8 cellular contexts compared by ENCODE assay signal in genomic region chr6:142537612-142538478, GRCh38.
DNase-seq lines count a peak whose midpoint lies in the region; ATAC-seq, FAIRE-seq and TF ChIP-seq lines count a peak whose summit lies in the region.

No MANE protein-coding gene starts in this region.

- TF ChIP-seq POLR2A in GM12878 (IDR thresholded peaks at IDR 0.05; ENCODE audit: low read depth, low read length) = no peak

- H3K4me1 Mint-ChIP-seq in osteocyte (ENCODE audit: unreplicated experiment) = no peaks in the 10 kb centered on the region

- peak; percentile 50 for TF ChIP-seq CTCF in KMS-11 (conservative IDR thresholded peaks at IDR 0.05; ENCODE audit: low read depth, low read length)
- TF ChIP-seq CTCF in GM12878 (IDR thresholded peaks at IDR 0.05 in 2 of 3, conservative IDR thresholded peaks at IDR 0.05 in 1 of 3; ENCODE audit: control insufficient read depth in 2 of 3, extremely low read depth in 1 of 3, insufficient read depth in 1 of 3, low read depth in 3 of 3, low read length in 3 of 3) = peak; percentile 11 to 38 (median 30); a peak in 2 of 6 replicates
- TF ChIP-seq CTCF in osteocyte (IDR thresholded peaks at IDR 0.05) = peak; percentile 39

- H3K9ac ChIP-seq in KMS-11 (no peak overlapping the region), GM12878 (ENCODE audit: control insufficient read depth, insufficient read depth, low read length) (no peak overlapping the region)

- RAD21 ChIA-PET in GM12878 (lab: Charles Lee; ENCODE audit: unreplicated experiment) = no interaction called here

- no peak overlapping the region for H3K27ac Mint-ChIP-seq in osteocyte (ENCODE audit: unreplicated experiment)

- H3K4me2 ChIP-seq in KMS-11 (no peak overlapping the region), GM12878 (ENCODE audit: control insufficient read depth, insufficient read depth) (no peak overlapping the region)

- H3K27me3 ChIP-seq in KMS-11 (ENCODE audit: insufficient read depth, low read depth) = no peaks in the 10 kb centered on the region
- H3K27me3 ChIP-seq in GM12878 (replicated peaks in 1 of 2; ENCODE audit: control insufficient read depth in 2 of 2, insufficient read depth in 2 of 2, low read length in 1 of 2) = no peaks in the 10 kb centered on the region

- no peak for FAIRE-seq in GM12878 (lab: Jason Lieb, UNC)

- BruUV-seq in GM12878 (replicated peaks; lab: Mats Ljungman, UMichigan) = no TSS peak

- H3K79me2 ChIP-seq in KMS-11 (ENCODE audit: insufficient read depth, low read depth) = no peaks in the 10 kb centered on the region
- no peaks in the 10 kb centered on the region for H3K79me2 ChIP-seq in GM12878 (ENCODE audit: control insufficient read depth, insufficient read depth, low read length)

- H3K4me1 ChIP-seq in KMS-11 (ENCODE audit: low read depth, poor library complexity, severe bottlenecking) (no peaks in the 10 kb centered on the region), GM12878 (ENCODE audit: control insufficient read depth, insufficient read depth, low read length) (no peaks in the 10 kb centered on the region)

- H3K36me3 ChIP-seq in KMS-11 (ENCODE audit: insufficient read depth) (no peaks in the 10 kb centered on the region), GM12878 (ENCODE audit: control insufficient read depth in 2 of 2, insufficient read depth in 2 of 2, low read length in 1 of 2) (no peaks in the 10 kb centered on the region)

- peak; percentile 56 for TF ChIP-seq RAD21 in GM12878 (IDR thresholded peaks at IDR 0.05; ENCODE audit: insufficient read depth, low read depth, low read length)

- H3K9me3 ChIP-seq in GM12878 (replicated peaks; ENCODE audit: control insufficient read depth, insufficient read depth, low read length) = no peaks in the 10 kb centered on the region; the same call in 2 of the 3 replicates

- intact Hi-C loops in GM12878 (cut with micrococcal nuclease; ENCODE audit: unreplicated experiment) = no loop called here

- in situ Hi-C loops in GM12878 (cut with MboI) = no loop called here

- SMC1A ChIA-PET in GM12878 (lab: Charles Lee; ENCODE audit: uncharacterized antibody, unreplicated experiment) = no interaction called here

- POLR2A ChIA-PET in GM12878 (lab: Charles Lee) = no interaction called here

- H3K27me3 Mint-ChIP-seq in osteocyte (ENCODE audit: unreplicated experiment) = no peaks in the 10 kb centered on the region

- H3K27ac ChIP-seq in KMS-11 = no peak overlapping the region
- H3K27ac ChIP-seq in GM12878 (ENCODE audit: control insufficient read depth, insufficient read depth) = no peak overlapping the region

- no peaks in the 10 kb centered on the region for H3K36me3 Mint-ChIP-seq in osteocyte (ENCODE audit: unreplicated experiment)

- TF ChIP-seq EP300 in GM12878 (IDR thresholded peaks at IDR 0.05; ENCODE audit: borderline replicate concordance in 1 of 2, control insufficient read depth in 1 of 2, low read depth in 2 of 2, low read length in 2 of 2) = no peak

- WGBS in GM12878 (ENCODE audit: insufficient coverage, insufficient replicate concordance, low lambda C conversion rate, missing lambda C conversion rate) = 31% methylated on average over 11 of the region's 11 CpGs

- H3K4me3 ChIP-seq in KMS-11 (IDR thresholded peaks at IDR 0.05; ENCODE audit: insufficient read depth, low read depth, low read length) = no peak overlapping the region
- H3K4me3 ChIP-seq in GM12878 = no peak overlapping the region

- DNase-seq in NCI-H82 (lab: John Stamatoyannopoulos, UW) (peak; percentile 74), NCI-H82 treated with DMSO at 0.1 percent for 48 hours (lab: John Stamatoyannopoulos, UW; ENCODE audit: unreplicated experiment) (no peak), GM12878 (ENCODE audit: low read depth, low spot score) (no peak), osteocyte (ENCODE audit: extremely low spot score, unreplicated experiment) (no peak), GF-D8 (lab: John Stamatoyannopoulos, UW) (no peak), SKM-1 treated with dmso at 0.1 percent for 144 hours (lab: John Stamatoyannopoulos, UW; ENCODE audit: unreplicated experiment) (no peak)
- DNase-seq in activated effector memory CD4-positive, alpha-beta T cell treated with Interleukin-2 at 50 U/mL for 16 hours = no peak

- H4K20me1 ChIP-seq in KMS-11 (ENCODE audit: insufficient read depth) = no peaks in the 10 kb centered on the region
- H4K20me1 ChIP-seq in GM12878 (ENCODE audit: control insufficient read depth, insufficient read depth) = no peaks in the 10 kb centered on the region

- H3K4me3 Mint-ChIP-seq in osteocyte (ENCODE audit: unreplicated experiment) = no peak overlapping the region

- peaks cover 18% of the 10 kb centered on the region for H3K9me3 Mint-ChIP-seq in osteocyte (ENCODE audit: unreplicated experiment)

- CTCF ChIA-PET in GM12878 (lab: Yijun Ruan, JAX) = interaction anchor here (1.6 kb wide), 1 partner anchor 63 kb away, joined by 8 read pairs; no protein-coding TSS in a partner anchor

- no peak for ATAC-seq in GM12878

- H2AFZ ChIP-seq in KMS-11 (ENCODE audit: low read depth) = no peak overlapping the region
- H2AFZ ChIP-seq in GM12878 (ENCODE audit: control insufficient read depth, low read depth, low read length) = peak overlapping the region; percentile 34; the same call in 1 of the 2 replicates

TF ChIP-seq in GM12878, 131 proteins besides CTCF, POLR2A, EP300 and RAD21:
- TF ChIP-seq YY1 (IDR thresholded peaks at IDR 0.05; ENCODE audit: low read depth, low read length) = peak; percentile 61; the same call in 1 of the 2 replicates
- TF ChIP-seq MYC (IDR thresholded peaks at IDR 0.05; ENCODE audit: insufficient read depth, insufficient read length, insufficient replicate concordance, low read length, severe bottlenecking) = no peak
TF ChIP-seq in GM12878: peak in this region for 1.
